ENCODE assay signal across 8 cellular contexts in genomic region chr10:47047577-47048532, GRCh38.
A peak's percentile ranks its signal among the peaks of the same experiment; 100 is the strongest.
DNase-seq lines count a peak whose midpoint lies in the region; ATAC-seq and TF ChIP-seq lines count a peak whose summit lies in the region.

No MANE protein-coding gene starts in this region.

- H3K27me3 ChIP-seq in heart left ventricle = no peaks in the 10 kb centered on the region

- no peaks in the 10 kb centered on the region for H3K36me3 Mint-ChIP-seq in activated naive CD8-positive, alpha-beta T cell

- TF ChIP-seq POLR2A in heart left ventricle (IDR thresholded peaks at IDR 0.05) = no peak

- H3K4me1 ChIP-seq in heart left ventricle = peaks cover 0 to 24% (median 0%) of the 10 kb centered on the region in 12 donors

- no peak overlapping the region for H3K27ac ChIP-seq in heart left ventricle

- TF ChIP-seq CTCF in GM12801 (IDR thresholded peaks at IDR 0.05; ENCODE audit: extremely low read depth, insufficient read length) = peak; percentile 6
- TF ChIP-seq CTCF in heart left ventricle (IDR thresholded peaks at IDR 0.05) = peak; percentile 68 to 89 (median 84)

- peak overlapping the region; percentile 16 for H3K27ac Mint-ChIP-seq in activated naive CD8-positive, alpha-beta T cell

- peak in 3 of 4 donors; percentile 44 to 75 (median 60) for ATAC-seq in heart left ventricle
- no peak for ATAC-seq in GM18858 (IDR thresholded peaks at IDR 0.05; ENCODE audit: unreplicated experiment)
- ATAC-seq in GM18909 (IDR thresholded peaks at IDR 0.05; ENCODE audit: poor library complexity, unreplicated experiment) = no peak

- no peaks in the 10 kb centered on the region for H3K9me3 ChIP-seq in heart left ventricle

- no peak overlapping the region for H3K4me3 Mint-ChIP-seq in activated naive CD8-positive, alpha-beta T cell

- H3K4me3 ChIP-seq in heart left ventricle = no peak overlapping the region

- H3K36me3 ChIP-seq in heart left ventricle = no peaks in the 10 kb centered on the region

- no peaks in the 10 kb centered on the region for H3K9me3 Mint-ChIP-seq in activated naive CD8-positive, alpha-beta T cell (ENCODE audit: low read depth)

- H3K4me1 Mint-ChIP-seq in activated naive CD8-positive, alpha-beta T cell (ENCODE audit: low read depth) = peaks cover 21% of the 10 kb centered on the region

- TF ChIP-seq RAD21 in Ishikawa (IDR thresholded peaks at IDR 0.05; ENCODE audit: low read depth) = peak; percentile 96

- peak; percentile 63 for DNase-seq in T follicular helper cell (ENCODE audit: low read depth)
- peak; percentile 59 to 87 (median 75) for DNase-seq in heart left ventricle
- DNase-seq in renal cortical epithelial cell (ENCODE audit: low read depth) = peak; percentile 25

- no peak for TF ChIP-seq EP300 in Ishikawa (IDR thresholded peaks at IDR 0.05; ENCODE audit: borderline replicate concordance)

- intact Hi-C loops in heart left ventricle (cut with DNase I) = loop anchor here (1.0 to 5.0 kb wide), 5 partner anchors 263 to 269 kb away; no protein-coding TSS in a partner anchor

- no peaks in the 10 kb centered on the region for H3K27me3 Mint-ChIP-seq in activated naive CD8-positive, alpha-beta T cell

- WGBS in heart left ventricle, 4 donors = 43 to 49% (median 48%) methylated on average over 12 to 15 of the region's 15 CpGs

TF ChIP-seq in Ishikawa, 13 proteins besides CTCF, POLR2A, EP300 and RAD21:
- TF ChIP-seq MAX (IDR thresholded peaks at IDR 0.05) = no peak
- no peak for TF ChIP-seq CREB1 (IDR thresholded peaks at IDR 0.05; ENCODE audit: low read depth)
- TF ChIP-seq TEAD4 (IDR thresholded peaks at IDR 0.05) = no peak
- no peak for TF ChIP-seq CEBPB (IDR thresholded peaks at IDR 0.05)
- no peak for TF ChIP-seq ZBTB7A (IDR thresholded peaks at IDR 0.05; ENCODE audit: low read depth)
- TF ChIP-seq TAF1 (IDR thresholded peaks at IDR 0.05; ENCODE audit: low read depth) = no peak
- TF ChIP-seq EGR1 (IDR thresholded peaks at IDR 0.05) = no peak
- no peak for TF ChIP-seq TCF12 (IDR thresholded peaks at IDR 0.05; ENCODE audit: low read depth)
- no peak for TF ChIP-seq USF1 (IDR thresholded peaks at IDR 0.05)

Comparison
In these comparisons a context has a peak if more than half of its experiments do, and no peak if none do; other contexts are left out.
1. DNase-seq: peak in every context shown above with its lines; median percentile 75 in heart left ventricle; 63 in T follicular helper cell; 25 in renal cortical epithelial cell.
2. ATAC-seq: peak in heart left ventricle (3 of 4); none in GM18858 (single experiment) and GM18909 (single experiment).